Comparison of ENCODE assay signal across 8 cellular contexts in genomic region chr16:1965610-1966009, GRCh38. TPM values are rescaled to one million over a fixed set of nuclear protein-coding genes. Genes with fewer than 3 reads are reported as not detected.
DNase-seq lines count a peak whose midpoint lies in the region; ATAC-seq, FAIRE-seq and TF ChIP-seq lines count a peak whose summit lies in the region.

No MANE protein-coding gene starts in this region.

- H4K20me1 ChIP-seq in PC-3 (ENCODE audit: low read length) (peaks cover 19% of the 10 kb centered on the region), endothelial cell of umbilical vein (replicated peaks; ENCODE audit: control insufficient read depth, extremely low read depth, insufficient read depth, low read length) (no peaks in the 10 kb centered on the region)

- no peak for TF ChIP-seq EP300 in ovary (IDR thresholded peaks at IDR 0.05)

- CTCF ChIA-PET in Calu3 (lab: Charles Lee): interaction anchor here (1.0 to 1.5 kb wide), 2 partner anchors 16 to 38 kb away, joined by 3 to 5 read pairs; no protein-coding TSS in a partner anchor
- CTCF ChIA-PET in PC-3 (lab: Charles Lee): no interaction called here
- CTCF ChIA-PET in endothelial cell of umbilical vein (lab: Charles Lee): interaction anchor here (1.5 to 1.6 kb wide), 2 partner anchors 19 to 175 kb away, joined by 6 to 7 read pairs; partner anchors contain the start of gene GFER

- H3K9me2 ChIP-seq in PC-3 (replicated peaks; ENCODE audit: low read length): no peaks in the 10 kb centered on the region

- TF ChIP-seq POLR2A in endothelial cell of umbilical vein (IDR thresholded peaks at IDR 0.05; ENCODE audit: low read depth, low read length) (no peak), ovary (IDR thresholded peaks at IDR 0.05) (no peak)

- H3K4me3 Mint-ChIP-seq in Calu3 (ENCODE audit: low read depth, unreplicated experiment): peak overlapping the region; percentile 74

- BruUV-seq in Calu3 (replicated peaks; lab: Mats Ljungman, UMichigan) (no TSS peak), PC-3 (replicated peaks; lab: Mats Ljungman, UMichigan) (TSS peak; percentile 68), endothelial cell of umbilical vein (replicated peaks; lab: Mats Ljungman, UMichigan) (no TSS peak)

- peaks cover 9% of the 10 kb centered on the region; the same call in 1 of the 2 replicates for H3K4me1 ChIP-seq in PC-3 (ENCODE audit: insufficient read depth, low read length)
- H3K4me1 ChIP-seq in endothelial cell of umbilical vein (ENCODE audit: control insufficient read depth, extremely low read depth, insufficient read depth, low read length): peaks cover 23% of the 10 kb centered on the region
- peaks cover 12% of the 10 kb centered on the region for H3K4me1 ChIP-seq in ovary (ENCODE audit: insufficient read depth)

- H3K4me2 ChIP-seq in PC-3 (ENCODE audit: low read length) (peak overlapping the region; percentile 96), endothelial cell of umbilical vein (ENCODE audit: insufficient read depth, low read length) (peak overlapping the region; percentile 81)

- peaks cover 25% of the 10 kb centered on the region for H3K4me1 Mint-ChIP-seq in Calu3 (ENCODE audit: low read depth, unreplicated experiment)

- DNase-seq in Calu3 (no peak), PC-3 (no peak), endothelial cell of umbilical vein (ENCODE audit: low read depth, low spot score) (no peak), ovary (no peak), NCI-H1092 treated with DMSO at 0.1 percent for 48 hours (lab: John Stamatoyannopoulos, UW) (no peak), AG08395 (ENCODE audit: low spot score) (no peak), amygdala (lab: John Stamatoyannopoulos, UW) (no peak), NCI-H187 (lab: John Stamatoyannopoulos, UW) (no peak)

- H3K4me3 ChIP-seq in PC-3 (ENCODE audit: low read length) (peak overlapping the region; percentile 96), endothelial cell of umbilical vein (replicated peaks in 1 of 3; ENCODE audit: insufficient read depth in 1 of 3, low read depth in 1 of 3, low read length in 3 of 3) (peak overlapping the region; percentile 58 to 89 (median 71)), ovary (peak overlapping the region; percentile 92)

- peak overlapping the region; percentile 68 for H3K27ac Mint-ChIP-seq in Calu3 (ENCODE audit: unreplicated experiment)

- no peak for FAIRE-seq in endothelial cell of umbilical vein (lab: Jason Lieb, UNC)

- peaks cover 58% of the 10 kb centered on the region for H3K36me3 Mint-ChIP-seq in Calu3 (ENCODE audit: insufficient read depth, unreplicated experiment)

- no peaks in the 10 kb centered on the region for H3K27me3 Mint-ChIP-seq in Calu3 (ENCODE audit: unreplicated experiment)

- H3K9me3 ChIP-seq in PC-3 (ENCODE audit: low read length) (no peaks in the 10 kb centered on the region), endothelial cell of umbilical vein (replicated peaks; ENCODE audit: control insufficient read depth, insufficient read depth, low read length) (no peaks in the 10 kb centered on the region), ovary (no peaks in the 10 kb centered on the region)

- H3K9ac ChIP-seq in PC-3 (ENCODE audit: low read length) (peak overlapping the region; percentile 99), endothelial cell of umbilical vein (replicated peaks; ENCODE audit: extremely low read depth, insufficient read depth, low read length) (peak overlapping the region; percentile 92)

- H3K27me3 ChIP-seq in PC-3 (ENCODE audit: low read length) (no peaks in the 10 kb centered on the region), endothelial cell of umbilical vein (ENCODE audit: control insufficient read depth in 2 of 2, insufficient read depth in 2 of 2, low read length in 2 of 2) (no peaks in the 10 kb centered on the region), ovary (no peaks in the 10 kb centered on the region)

- intact Hi-C loops in Calu3 (cut with micrococcal nuclease; ENCODE audit: unreplicated experiment) (no loop called here), PC-3 (cut with micrococcal nuclease) (no loop called here), endothelial cell of umbilical vein (cut with micrococcal nuclease) (loop anchor here (2.0 kb wide), 1 partner anchor 43 kb away; the partner anchor contains the start of gene ZNF598), ovary (cut with DNase I) (loop anchor here in 1 of 4 donors (10.0 kb wide), 1 partner anchor 1331 kb away; the partner anchor contains the start of genes METTL26 and WFIKKN1)

- H2AFZ ChIP-seq in PC-3 (ENCODE audit: low read length) (no peak overlapping the region), endothelial cell of umbilical vein (ENCODE audit: low read depth, low read length) (no peak overlapping the region)

- H3K36me3 ChIP-seq in PC-3 (ENCODE audit: low read depth, low read length) (peaks cover 22% of the 10 kb centered on the region), endothelial cell of umbilical vein (ENCODE audit: control insufficient read depth in 2 of 2, extremely low read depth in 1 of 2, insufficient read depth in 2 of 2, low read length in 2 of 2) (peaks cover 8 to 17% of the 10 kb centered on the region in 2 experiments), ovary (no peaks in the 10 kb centered on the region)

- H3K27ac ChIP-seq in PC-3 (ENCODE audit: low read length): peak overlapping the region; percentile 47
- peak overlapping the region; percentile 76 for H3K27ac ChIP-seq in endothelial cell of umbilical vein (ENCODE audit: insufficient read depth, low read depth, low read length)
- H3K27ac ChIP-seq in ovary: peak overlapping the region; percentile 87 to 89

- no peak for ATAC-seq in PC-3

- WGBS in ovary, 3 donors: 46 to 51% (median 49%) methylated on average over 9 of the region's 9 CpGs

- no peaks in the 10 kb centered on the region for H3K9me1 ChIP-seq in endothelial cell of umbilical vein (replicated peaks; ENCODE audit: control insufficient read depth, extremely low read depth, insufficient read depth, low read length)

- peaks cover 12% of the 10 kb centered on the region for H3F3A ChIP-seq in PC-3 (ENCODE audit: low read length, unreplicated experiment)

- dilution Hi-C loops in endothelial cell of umbilical vein (cut with MboI; ENCODE audit: extremely low pct_ligation_motif_present, low sequenced_read_pairs): no loop called here

- POLR2A ChIA-PET in PC-3 (lab: Charles Lee; ENCODE audit: unreplicated experiment): interaction anchor here (0.7 kb wide), 1 partner anchor 60 kb away, joined by 3 read pairs; no protein-coding TSS in a partner anchor
- POLR2A ChIA-PET in endothelial cell of umbilical vein (lab: Charles Lee): interaction anchor here (1.4 kb wide), 1 partner anchor 545 kb away, joined by 3 read pairs; the partner anchor contains the start of gene UQCC4

- peaks cover 44% of the 10 kb centered on the region for H3K79me2 ChIP-seq in PC-3 (ENCODE audit: low read length)
- peaks cover 39% of the 10 kb centered on the region for H3K79me2 ChIP-seq in endothelial cell of umbilical vein (ENCODE audit: control insufficient read depth, insufficient read depth, low read length)

- no peak for TF ChIP-seq CTCF in Calu3 (IDR thresholded peaks at IDR 0.05; ENCODE audit: unreplicated experiment)
- TF ChIP-seq CTCF in PC-3 (conservative IDR thresholded peaks at IDR 0.05; ENCODE audit: low read depth, low read length): no peak
- TF ChIP-seq CTCF in endothelial cell of umbilical vein (IDR thresholded peaks at IDR 0.05; ENCODE audit: extremely low read depth in 1 of 2, insufficient read depth in 1 of 2, low read depth in 1 of 2, low read length in 2 of 2): no peak
- TF ChIP-seq CTCF in ovary (IDR thresholded peaks at IDR 0.05): no peak

- no peaks in the 10 kb centered on the region for H3K9me3 Mint-ChIP-seq in Calu3 (ENCODE audit: low read depth, unreplicated experiment)

RNA-seq across cellular contexts. Expression of gene RPS2, which starts 1.0 kb away (rescaled TPM):
- total RNA-seq in Calu3 (2022) (2,674 and 2,950 TPM in 2 replicates), PC-3 (2014; rRNA removed) (2,234 and 2,721 TPM in 2 replicates), endothelial cell of umbilical vein (2,793 and 3,036 TPM in 2 replicates), ovary (1,000 to 10,000 TPM; 2,694 to 4,021 (median 3,788) TPM)
- polyA plus RNA-seq in endothelial cell of umbilical vein (9,021 and 12,733 TPM in 2 replicates), ovary (1,000 to 10,000 TPM; 1,606 to 4,743 TPM)
- 5,798 and 6,829 TPM in 2 replicates for polyA plus RNA-seq in endothelial cell of umbilical vein (2011; cell fraction: cytosol; rRNA removed)
- 1,513 and 2,235 TPM in 2 replicates for polyA plus RNA-seq in endothelial cell of umbilical vein (2011; cell fraction: nucleus; rRNA removed)
- polyA plus RNA-seq in endothelial cell of umbilical vein (2012): 4,015 and 4,701 TPM in 2 replicates
- polyA minus RNA-seq in endothelial cell of umbilical vein: 3,353 and 3,779 TPM in 2 replicates
- 3,731 TPM for polyA minus RNA-seq in endothelial cell of umbilical vein (2011; cell fraction: cytosol; rRNA and poly(A)+ RNA removed)
- polyA minus RNA-seq in endothelial cell of umbilical vein (2011; cell fraction: nucleus; rRNA and poly(A)+ RNA removed): 379 and 607 TPM in 2 replicates

RNA-seq across cellular contexts. Expression of gene RNF151, which starts 1.0 kb away (rescaled TPM):
- total RNA-seq in Calu3 (2022) (not detected in 2 replicates), PC-3 (2014; rRNA removed) (not detected in 2 replicates), endothelial cell of umbilical vein (not detected in 2 replicates), ovary (under 1 TPM in 1 of 7 donors, not detected in 6; 0.32 TPM)
- polyA plus RNA-seq in endothelial cell of umbilical vein (not detected in 2 replicates), ovary (not detected)
- polyA plus RNA-seq in endothelial cell of umbilical vein (2011; cell fraction: cytosol; rRNA removed): not detected in 2 replicates
- polyA plus RNA-seq in endothelial cell of umbilical vein (2011; cell fraction: nucleus; rRNA removed): not detected in 2 replicates
- polyA plus RNA-seq in endothelial cell of umbilical vein (2012): not detected in 2 replicates
- polyA minus RNA-seq in endothelial cell of umbilical vein: not detected in 2 replicates
- polyA minus RNA-seq in endothelial cell of umbilical vein (2011; cell fraction: cytosol; rRNA and poly(A)+ RNA removed): not detected
- not detected in 2 replicates for polyA minus RNA-seq in endothelial cell of umbilical vein (2011; cell fraction: nucleus; rRNA and poly(A)+ RNA removed)

RNA-seq across cellular contexts. Expression of gene TBL3, which starts 6.2 kb away (rescaled TPM):
- total RNA-seq in Calu3 (2022) (62.0 and 71.1 TPM in 2 replicates), PC-3 (2014; rRNA removed) (71.5 and 111 TPM in 2 replicates), endothelial cell of umbilical vein (42.2 and 42.3 TPM in 2 replicates), ovary (10 to 100 TPM; 28.9 to 48.0 (median 31.0) TPM)
- polyA plus RNA-seq in endothelial cell of umbilical vein (77.1 and 80.6 TPM in 2 replicates), ovary (10 to 100 TPM in 1 of 2 donors, 1 to 10 TPM in 1; 2.1 to 40.6 TPM)
- polyA plus RNA-seq in endothelial cell of umbilical vein (2011; cell fraction: cytosol; rRNA removed): 41.0 and 51.3 TPM in 2 replicates
- 86.9 and 88.7 TPM in 2 replicates for polyA plus RNA-seq in endothelial cell of umbilical vein (2011; cell fraction: nucleus; rRNA removed)
- 41.6 and 49.8 TPM in 2 replicates for polyA plus RNA-seq in endothelial cell of umbilical vein (2012)
- 38.8 and 42.1 TPM in 2 replicates for polyA minus RNA-seq in endothelial cell of umbilical vein
- 53.1 TPM for polyA minus RNA-seq in endothelial cell of umbilical vein (2011; cell fraction: cytosol; rRNA and poly(A)+ RNA removed)
- polyA minus RNA-seq in endothelial cell of umbilical vein (2011; cell fraction: nucleus; rRNA and poly(A)+ RNA removed): 17.1 and 27.7 TPM in 2 replicates

RNA-seq across cellular contexts. Expression of gene NDUFB10, which starts 6.3 kb away (rescaled TPM):
- total RNA-seq in Calu3 (2022) (148 and 153 TPM in 2 replicates), PC-3 (2014; rRNA removed) (407 and 530 TPM in 2 replicates), endothelial cell of umbilical vein (124 and 144 TPM in 2 replicates), ovary (100 to 1,000 TPM in 3 of 7 donors, 10 to 100 TPM in 4; 81.5 to 133 (median 95.4) TPM)
- polyA plus RNA-seq in endothelial cell of umbilical vein (167 and 192 TPM in 2 replicates), ovary (100 to 1,000 TPM; 152 to 176 TPM)
- polyA plus RNA-seq in endothelial cell of umbilical vein (2011; cell fraction: cytosol; rRNA removed): 174 and 195 TPM in 2 replicates
- 52.2 and 65.4 TPM in 2 replicates for polyA plus RNA-seq in endothelial cell of umbilical vein (2011; cell fraction: nucleus; rRNA removed)
- polyA plus RNA-seq in endothelial cell of umbilical vein (2012): 171 and 179 TPM in 2 replicates
- 78.1 and 86.3 TPM in 2 replicates for polyA minus RNA-seq in endothelial cell of umbilical vein
- 204 TPM for polyA minus RNA-seq in endothelial cell of umbilical vein (2011; cell fraction: cytosol; rRNA and poly(A)+ RNA removed)
- polyA minus RNA-seq in endothelial cell of umbilical vein (2011; cell fraction: nucleus; rRNA and poly(A)+ RNA removed): 15.7 and 31.7 TPM in 2 replicates

RNA-seq across cellular contexts. Expression of gene RPL3L, which starts 11.1 kb away (rescaled TPM):
- not detected in 2 replicates for total RNA-seq in Calu3 (2022)
- 1.5 TPM in 1 of 2 replicates, not detected in the other for total RNA-seq in PC-3 (2014; rRNA removed)
- not detected in 2 replicates for total RNA-seq in endothelial cell of umbilical vein
- polyA plus RNA-seq in endothelial cell of umbilical vein: not detected in 2 replicates
- not detected in 2 replicates for polyA plus RNA-seq in endothelial cell of umbilical vein (2011; cell fraction: cytosol; rRNA removed)
- not detected in 2 replicates for polyA plus RNA-seq in endothelial cell of umbilical vein (2011; cell fraction: nucleus; rRNA removed)
- not detected in 2 replicates for polyA plus RNA-seq in endothelial cell of umbilical vein (2012)
- not detected in 2 replicates for polyA minus RNA-seq in endothelial cell of umbilical vein
- polyA minus RNA-seq in endothelial cell of umbilical vein (2011; cell fraction: cytosol; rRNA and poly(A)+ RNA removed): 2.6 TPM
- not detected in 2 replicates for polyA minus RNA-seq in endothelial cell of umbilical vein (2011; cell fraction: nucleus; rRNA and poly(A)+ RNA removed)
- total RNA-seq in ovary: not detected
- polyA plus RNA-seq in ovary: not detected
